16 cellular contexts compared by ENCODE assay signal in genomic region chr4:40579983-40580382, GRCh38. TPM values are rescaled to one million over a fixed set of nuclear protein-coding genes. Genes with fewer than 3 reads are reported as not detected.
DNase-seq lines count a peak whose midpoint lies in the region; ATAC-seq, FAIRE-seq and TF ChIP-seq lines count a peak whose summit lies in the region.
"Had no signal": no experiment of that assay in that cellular context is flagged by ENCODE, and none has a peak within 500 bp of the region (broad histone marks: within the 10 kb centered on the region; RNA-seq: fewer than 3 reads in every experiment).

No MANE protein-coding gene starts in this region.

- WGBS in esophagus squamous epithelium, 2 donors: 46 to 58% methylated on average over 3 of the region's 3 CpGs
- 58 to 77% (median 75%) methylated on average over 3 of the region's 3 CpGs for WGBS in stomach, 5 donors
- WGBS in neuronal stem cell (ENCODE audit: extremely low coverage in 2 of 2, insufficient read length in 2 of 2, insufficient replicate concordance in 1 of 2), 2 donors: no CpG with 5 or more reads among the region's 3 CpGs

- TF ChIP-seq POLR2A in esophagus squamous epithelium (IDR thresholded peaks at IDR 0.05) (no peak), stomach (IDR thresholded peaks at IDR 0.05) (no peak)

- no peak overlapping the region for H3K18ac ChIP-seq in neuronal stem cell (ENCODE audit: low read length)

- TF ChIP-seq CTCF in PC-9 (conservative IDR thresholded peaks at IDR 0.05) (no peak), esophagus squamous epithelium (IDR thresholded peaks at IDR 0.05) (no peak), stomach (IDR thresholded peaks at IDR 0.05) (no peak)

- FAIRE-seq in G401.6 (lab: Jason Lieb, UNC): peak; percentile 73

- no peak overlapping the region for H2BK15ac ChIP-seq in neuronal stem cell (ENCODE audit: low read length)

- ATAC-seq in HG03280 (IDR thresholded peaks at IDR 0.05; ENCODE audit: unreplicated experiment): no peak
- ATAC-seq in GM19397 (IDR thresholded peaks at IDR 0.05; ENCODE audit: unreplicated experiment): no peak
- ATAC-seq: activated CD4-positive, alpha-beta T cell treated with anti-CD3 and anti-CD28 coated beads for 36 hours; activated T-cell treated with anti-CD3 and anti-CD28 coated beads, Interleukin-2, amount 50 U/mL, for 4 hours; heart left ventricle; left ventricle myocardium superior had no signal

- no peak overlapping the region for H3K4ac ChIP-seq in neuronal stem cell (ENCODE audit: low read length)

- intact Hi-C loops in PC-9 (cut with micrococcal nuclease; ENCODE audit: unreplicated experiment) (loop anchor here (10.0 kb wide), 1 partner anchor 525 kb away; the partner anchor contains the start of gene N4BP2), esophagus squamous epithelium (cut with DNase I) (no loop called here), stomach (cut with DNase I; ENCODE audit: low total_unique reads) (no loop called here)

- peaks cover 64% of the 10 kb centered on the region for H3F3A ChIP-seq in PC-9 (ENCODE audit: insufficient read depth, low read depth)

- H3K36me3 ChIP-seq in PC-9 (ENCODE audit: low read depth): peaks cover 17% of the 10 kb centered on the region
- H3K36me3 ChIP-seq in esophagus squamous epithelium: peaks cover 0 to 5% (median 0%) of the 10 kb centered on the region in 3 donors
- no peaks in the 10 kb centered on the region for H3K36me3 ChIP-seq in stomach
- no peaks in the 10 kb centered on the region for H3K36me3 ChIP-seq in neuronal stem cell (replicated peaks in 1 of 2; ENCODE audit: control insufficient read depth in 2 of 2, insufficient read depth in 2 of 2, low read length in 2 of 2)
- H3K36me3 ChIP-seq: heart left ventricle, thoracic aorta had no signal

- no peaks in the 10 kb centered on the region for H3K79me1 ChIP-seq in neuronal stem cell (ENCODE audit: low read depth, low read length)

- no peak overlapping the region for H3K4me3 ChIP-seq in PC-9
- H3K4me3 ChIP-seq in esophagus squamous epithelium: no peak overlapping the region
- no peak overlapping the region for H3K4me3 ChIP-seq in stomach
- H3K4me3 ChIP-seq in neuronal stem cell (ENCODE audit: low read length in 2 of 2): no peak overlapping the region
- H3K4me3 ChIP-seq: heart left ventricle, skin epidermis, thoracic aorta had no signal

- POLR2A ChIA-PET in PC-9 (lab: Charles Lee; ENCODE audit: unreplicated experiment): no interaction called here

- H3K79me2 ChIP-seq in PC-9 (ENCODE audit: low read depth): peaks cover 88% of the 10 kb centered on the region

- no peak overlapping the region for H4K8ac ChIP-seq in neuronal stem cell (ENCODE audit: low read depth, low read length)

- H3K23ac ChIP-seq in neuronal stem cell (ENCODE audit: low read depth, low read length, poor library complexity): no peak overlapping the region

- H4K20me1 ChIP-seq in PC-9 (ENCODE audit: insufficient read depth): no peaks in the 10 kb centered on the region; the same call in 1 of the 2 replicates

- H3K4me2 ChIP-seq in PC-9: no peak overlapping the region
- no peak overlapping the region for H3K4me2 ChIP-seq in neuronal stem cell (ENCODE audit: insufficient read depth, low read length, poor library complexity, severe bottlenecking)

- CTCF ChIA-PET in PC-9 (lab: Charles Lee): no interaction called here

- BruUV-seq in PC-9 (replicated peaks; lab: Mats Ljungman, UMichigan): no TSS peak

- H2AK5ac ChIP-seq in neuronal stem cell (ENCODE audit: low read depth, low read length): no peak overlapping the region

- no peak overlapping the region for H2AFZ ChIP-seq in PC-9
- no peak overlapping the region for H2AFZ ChIP-seq in neuronal stem cell (ENCODE audit: low read length)

- no peak for TF ChIP-seq EP300 in stomach (IDR thresholded peaks at IDR 0.05)

- H2BK120ac ChIP-seq in neuronal stem cell (ENCODE audit: low read depth, low read length): no peak overlapping the region

- no peaks in the 10 kb centered on the region for H3K9me2 ChIP-seq in PC-9 (ENCODE audit: insufficient read depth)

- DNase-seq in PC-9 (peak in 1 of 2 experiments; percentile 66), esophagus squamous epithelium (lab: John Stamatoyannopoulos, UW) (no peak), stomach (no peak), neuronal stem cell (ENCODE audit: low spot score) (no peak)
- DNase-seq: activated CD4-positive, alpha-beta T cell treated with anti-CD3 and anti-CD28 coated beads for 36 hours; activated T-cell treated with anti-CD3 and anti-CD28 coated beads, Interleukin-2, amount 50 U/mL, for 4 hours; aorta; effector memory CD4-positive, alpha-beta T cell; heart left ventricle; left ventricle myocardium superior; NCI-H2171 treated with DMSO at 0.1 percent for 48 hours had no signal

- no peak overlapping the region for H2BK12ac ChIP-seq in neuronal stem cell (ENCODE audit: low read length)

- H2BK5ac ChIP-seq in neuronal stem cell (ENCODE audit: low read length): no peak overlapping the region

- H3K27me3 ChIP-seq in PC-9 (ENCODE audit: insufficient read depth, low read depth): no peaks in the 10 kb centered on the region
- H3K27me3 ChIP-seq in esophagus squamous epithelium: no peaks in the 10 kb centered on the region
- H3K27me3 ChIP-seq in stomach: no peaks in the 10 kb centered on the region
- no peaks in the 10 kb centered on the region for H3K27me3 ChIP-seq in neuronal stem cell (ENCODE audit: control insufficient read depth in 3 of 3, insufficient read depth in 3 of 3, low read depth in 1 of 3, low read length in 3 of 3)
- H3K27me3 ChIP-seq: heart left ventricle had no signal

- H3K9me3 ChIP-seq in PC-9 (ENCODE audit: insufficient read depth, low read depth) (no peaks in the 10 kb centered on the region), esophagus squamous epithelium (no peaks in the 10 kb centered on the region), stomach (no peaks in the 10 kb centered on the region), neuronal stem cell (replicated peaks in 1 of 2; ENCODE audit: control insufficient read depth in 2 of 2, insufficient read depth in 1 of 2, low read depth in 1 of 2, low read length in 2 of 2) (no peaks in the 10 kb centered on the region)
- H3K9me3 ChIP-seq: heart left ventricle, thoracic aorta had no signal

- H3K4me1 ChIP-seq in PC-9 (replicated peaks; ENCODE audit: insufficient read depth) (peaks cover 49% of the 10 kb centered on the region), esophagus squamous epithelium (peaks cover 5 to 56% (median 21%) of the 10 kb centered on the region in 3 donors), stomach (peaks cover 16 to 49% (median 28%) of the 10 kb centered on the region in 4 donors), neuronal stem cell (ENCODE audit: control insufficient read depth in 2 of 2, insufficient read depth in 1 of 2, low read depth in 1 of 2, low read length in 2 of 2) (peaks cover 0 to 6% of the 10 kb centered on the region in 2 donors)

- no peak overlapping the region for H3K9ac ChIP-seq in neuronal stem cell (ENCODE audit: low read depth, low read length, poor library complexity)

- H4K91ac ChIP-seq in neuronal stem cell (ENCODE audit: low read depth, low read length, poor library complexity): no peak overlapping the region

- peak overlapping the region; percentile 61 for H3K27ac ChIP-seq in PC-9
- peak overlapping the region in 3 of 4 donors; percentile 53 to 66 (median 64) for H3K27ac ChIP-seq in esophagus squamous epithelium
- peak overlapping the region; percentile 11 to 75 (median 56) for H3K27ac ChIP-seq in stomach
- no peak overlapping the region for H3K27ac ChIP-seq in neuronal stem cell (replicated peaks; ENCODE audit: low read length)
- H3K27ac ChIP-seq: heart left ventricle, thoracic aorta had no signal

- H3K14ac ChIP-seq in neuronal stem cell (ENCODE audit: low read length): no peak overlapping the region

RNA-seq across cellular contexts. Expression of gene RBM47, which starts 49.7 kb away (rescaled TPM):
- total RNA-seq in PC-9 (2021) (78.0 and 79.0 TPM in 2 replicates), esophagus squamous epithelium (100 to 1,000 TPM in 2 of 4 donors, 10 to 100 TPM in 2; 94.6 to 197 (median 125) TPM), stomach (100 to 1,000 TPM; 124 to 448 (median 207) TPM)
- polyA plus RNA-seq in stomach: 10 to 100 TPM; 18.5 to 66.9 (median 34.5) TPM
- polyA plus RNA-seq in neuronal stem cell (2013, experiment 1 of 2): 1.2 TPM
- 1.2 TPM for polyA plus RNA-seq in neuronal stem cell (2013, experiment 2 of 2)
